ENCODE assay signal across 21 cellular contexts in genomic region chrX:9906919-9907318, GRCh38.
DNase-seq lines count a peak whose midpoint lies in the region; ATAC-seq and TF ChIP-seq lines count a peak whose summit lies in the region.
"Had no signal": no experiment of that assay in that cellular context is flagged by ENCODE, and none has a peak within 500 bp of the region (broad histone marks: within the 10 kb centered on the region; RNA-seq: fewer than 3 reads in every experiment).

No MANE protein-coding gene starts in this region.

- POLR2A ChIA-PET in AG04450 (lab: Yijun Ruan, JAX), result no interaction called here

- H3K27ac ChIP-seq in AG04450 (ENCODE audit: low read depth, low read length) (peak overlapping the region; percentile 91), lower lobe of right lung (no peak overlapping the region)
- H3K27ac ChIP-seq: A549; BLaER1 treated with 17β-estradiol and CSF1 and Interleukin-3, amounts not matched to agents 10 nM and 100 nM; uterus had no signal

- H3K9me3 ChIP-seq in AG04450 (ENCODE audit: control insufficient read depth, insufficient read depth, low read length), result no peaks in the 10 kb centered on the region
- H3K9me3 ChIP-seq in lower lobe of right lung, result no peaks in the 10 kb centered on the region
- H3K9me3 ChIP-seq: A549, uterus had no signal

- ATAC-seq in lower lobe of right lung, result peak; percentile 15 to 43
- ATAC-seq in HG02642 (IDR thresholded peaks at IDR 0.05; ENCODE audit: poor library complexity, unreplicated experiment), result no peak
- no peak for ATAC-seq in activated T-cell treated with anti-CD3 and anti-CD28 coated beads, Interleukin-2, amount 50 U/mL, for 4 hours
- ATAC-seq: A549; naive thymus-derived CD8-positive, alpha-beta T cell; stimulated activated naive CD8-positive, alpha-beta T cell treated with anti-CD3 and anti-CD28 coated beads, Interleukin-15, amount 100 ng/mL, for 72 hours had no signal

- TF ChIP-seq CTCF in AG04450 (IDR thresholded peaks at IDR 0.05; ENCODE audit: low read depth, low read length), result no peak
- TF ChIP-seq CTCF in LNCaP clone FGC (IDR thresholded peaks at IDR 0.05; ENCODE audit: control insufficient read depth, extremely low read depth, insufficient read depth), result no peak
- TF ChIP-seq CTCF in endothelial cell (IDR thresholded peaks at IDR 0.05; ENCODE audit: unreplicated experiment), result no peak
- no peak for TF ChIP-seq CTCF in lower lobe of right lung (IDR thresholded peaks at IDR 0.05)

- H3K27ac Mint-ChIP-seq in endothelial cell (ENCODE audit: unreplicated experiment), result no peak overlapping the region
- H3K27ac Mint-ChIP-seq: naive thymus-derived CD8-positive, alpha-beta T cell had no signal

- H3K27me3 ChIP-seq in AG04450 (ENCODE audit: control insufficient read depth, insufficient read depth, low read length), result no peaks in the 10 kb centered on the region
- no peaks in the 10 kb centered on the region for H3K27me3 ChIP-seq in lower lobe of right lung (ENCODE audit: low read depth)
- H3K27me3 ChIP-seq: BLaER1 treated with 17β-estradiol and CSF1 and Interleukin-3, amounts not matched to agents 10 nM and 100 nM; uterus had no signal

- no peaks in the 10 kb centered on the region for H3K36me3 ChIP-seq in lower lobe of right lung
- H3K36me3 ChIP-seq: BLaER1 treated with 17β-estradiol and CSF1 and Interleukin-3, amounts not matched to agents 10 nM and 100 nM; uterus had no signal

- intact Hi-C loops in lower lobe of right lung (cut with DNase I), result no loop called here

- peaks cover 10% of the 10 kb centered on the region for H3K27me3 Mint-ChIP-seq in endothelial cell (ENCODE audit: unreplicated experiment)
- peaks cover 14% of the 10 kb centered on the region for H3K27me3 Mint-ChIP-seq in activated T-cell treated with anti-CD3 and anti-CD28 coated beads, Interleukin-2, amount 50 U/mL, for 4 hours (ENCODE audit: low read depth)

- H3K4me3 ChIP-seq in AG04450 (ENCODE audit: low read depth, low read length) (no peak overlapping the region), LNCaP clone FGC (ENCODE audit: low read depth, low read length) (no peak overlapping the region), lower lobe of right lung (no peak overlapping the region)
- H3K4me3 ChIP-seq: A549; BLaER1 treated with 17β-estradiol and CSF1 and Interleukin-3, amounts not matched to agents 10 nM and 100 nM; uterus had no signal

- peaks cover 4% of the 10 kb centered on the region for H3K36me3 Mint-ChIP-seq in endothelial cell (ENCODE audit: low read depth, unreplicated experiment)
- H3K36me3 Mint-ChIP-seq in activated T-cell treated with anti-CD3 and anti-CD28 coated beads, Interleukin-2, amount 50 U/mL, for 4 hours (ENCODE audit: insufficient read depth), result no peaks in the 10 kb centered on the region
- H3K36me3 Mint-ChIP-seq: naive thymus-derived CD8-positive, alpha-beta T cell had no signal

- DNase-seq in AG04450 (ENCODE audit: low read depth, low spot score) (no peak), LNCaP clone FGC (ENCODE audit: low read depth) (peak; percentile 7), endothelial cell (ENCODE audit: low spot score) (peak; percentile 17), lower lobe of right lung (no peak), SHP77 treated with DMSO at 0.1 percent for 48 hours (lab: John Stamatoyannopoulos, UW) (no peak), medulla oblongata (ENCODE audit: extremely low spot score) (no peak)
- DNase-seq in activated T-cell treated with anti-CD3 and anti-CD28 coated beads, Interleukin-2, amount 50 U/mL, for 4 hours, result no peak
- DNase-seq: activated CD8-positive, alpha-beta memory T cell treated with anti-CD3 and anti-CD28 coated beads, Interleukin-2, amount 50 U/mL, for 48 hours; central memory CD4-positive, alpha-beta T cell; GF-D8; KG1; naive thymus-derived CD8-positive, alpha-beta T cell; NCI-H1092 treated with DMSO at 0.1 percent for 48 hours; NCI-H2081; NCI-H510A treated with DMSO at 0.1 percent for 48 hours; RPMI8226; stimulated activated naive CD8-positive, alpha-beta T cell treated with anti-CD3 and anti-CD28 coated beads, Interleukin-15, amount 100 ng/mL, for 72 hours; uterus had no signal

- CTCF ChIA-PET in AG04450 (lab: Charles Lee), result interaction anchor here (1.3 kb wide), 1 partner anchor 10 kb away, joined by 3 read pairs; no protein-coding TSS in a partner anchor

- H3K9me3 Mint-ChIP-seq in endothelial cell (ENCODE audit: unreplicated experiment), result no peaks in the 10 kb centered on the region
- no peaks in the 10 kb centered on the region for H3K9me3 Mint-ChIP-seq in activated T-cell treated with anti-CD3 and anti-CD28 coated beads, Interleukin-2, amount 50 U/mL, for 4 hours
- H3K9me3 Mint-ChIP-seq: stimulated activated naive CD8-positive, alpha-beta T cell treated with anti-CD3 and anti-CD28 coated beads, Interleukin-15, amount 100 ng/mL, for 72 hours had no signal

- H3K4me1 ChIP-seq in lower lobe of right lung, result no peaks in the 10 kb centered on the region
- H3K4me1 ChIP-seq: A549, uterus had no signal

- H3K4me3 Mint-ChIP-seq in endothelial cell (ENCODE audit: unreplicated experiment), result no peak overlapping the region
- H3K4me3 Mint-ChIP-seq in activated T-cell treated with anti-CD3 and anti-CD28 coated beads, Interleukin-2, amount 50 U/mL, for 4 hours, result no peak overlapping the region
- H3K4me3 Mint-ChIP-seq: naive thymus-derived CD8-positive, alpha-beta T cell; stimulated activated naive CD8-positive, alpha-beta T cell treated with anti-CD3 and anti-CD28 coated beads, Interleukin-15, amount 100 ng/mL, for 72 hours had no signal

- peaks cover 11% of the 10 kb centered on the region for H3K4me1 Mint-ChIP-seq in endothelial cell (ENCODE audit: unreplicated experiment)
- no peaks in the 10 kb centered on the region for H3K4me1 Mint-ChIP-seq in activated T-cell treated with anti-CD3 and anti-CD28 coated beads, Interleukin-2, amount 50 U/mL, for 4 hours (ENCODE audit: low read depth)
- H3K4me1 Mint-ChIP-seq: naive thymus-derived CD8-positive, alpha-beta T cell; stimulated activated naive CD8-positive, alpha-beta T cell treated with anti-CD3 and anti-CD28 coated beads, Interleukin-15, amount 100 ng/mL, for 72 hours had no signal

Comparison
In these comparisons a context has a peak if more than half of its experiments do, and no peak if none do; other contexts are left out.
1. DNase-seq: peak in LNCaP clone FGC (single experiment) and endothelial cell (single experiment); none in AG04450 (single experiment), lower lobe of right lung (single experiment), activated T-cell treated with anti-CD3 and anti-CD28 coated beads, Interleukin-2, amount 50 U/mL, for 4 hours (single experiment), SHP77 treated with DMSO at 0.1 percent for 48 hours (single experiment) and medulla oblongata (single experiment).
2. ATAC-seq: peak in lower lobe of right lung (2 of 2); none in HG02642 (single experiment) and activated T-cell treated with anti-CD3 and anti-CD28 coated beads, Interleukin-2, amount 50 U/mL, for 4 hours (0 of 2).